In genomic region chr12:12582895-12583303, GRCh38 we compare ENCODE assay signal across 8 cellular contexts. TPM values are rescaled to one million over a fixed set of nuclear protein-coding genes. Genes with fewer than 3 reads are reported as not detected.
A peak's percentile ranks its signal among the peaks of the same experiment; 100 is the strongest.
DNase-seq lines count a peak whose midpoint lies in the region; ATAC-seq, FAIRE-seq and TF ChIP-seq lines count a peak whose summit lies in the region.

No MANE protein-coding gene starts in this region.

- peak; percentile 95 for ATAC-seq in GM21447 (IDR thresholded peaks at IDR 0.05; ENCODE audit: unreplicated experiment)

- peaks cover 2 to 5% (median 2%) of the 10 kb centered on the region in 3 donors for H3K27me3 Mint-ChIP-seq in CD14-positive monocyte (ENCODE audit: low read depth in 3 of 3)

- intact Hi-C loops in CD14-positive monocyte (cut with micrococcal nuclease): loop anchor here in 1 of 2 donors (10.0 kb wide), 1 partner anchor 52 kb away; no protein-coding TSS in a partner anchor

- no peak overlapping the region for H3K4me3 ChIP-seq in HL-60 (replicated peaks; ENCODE audit: insufficient read depth, low read length)

- H3K27ac ChIP-seq in HL-60 (replicated peaks): peak overlapping the region; percentile 41
- H3K27ac ChIP-seq in epithelial cell of prostate: peak overlapping the region; percentile 73

- no peak overlapping the region for H3K27ac Mint-ChIP-seq in CD14-positive monocyte

- FAIRE-seq in urothelium cell line (lab: Jason Lieb, UNC): no peak

- H3K36me3 Mint-ChIP-seq in CD14-positive monocyte: no peaks in the 10 kb centered on the region

- no peak overlapping the region for H3K4me3 Mint-ChIP-seq in CD14-positive monocyte

- peak; percentile 78 for DNase-seq in GM10266 (ENCODE audit: extremely low spot score)
- peak in 1 of 2 experiments; percentile 73 for DNase-seq in HL-60 (ENCODE audit: low read depth in 1 of 2, low spot score in 1 of 2)
- DNase-seq in epithelial cell of prostate (ENCODE audit: low read depth, low spot score): peak; percentile 84
- no peak for DNase-seq in COLO829 (ENCODE audit: low spot score)
- DNase-seq in 8988T: no peak
- no peak for DNase-seq in CD14-positive monocyte (ENCODE audit: low spot score)
- no peak for DNase-seq in urothelium cell line (ENCODE audit: low spot score)

- H3K4me1 Mint-ChIP-seq in CD14-positive monocyte: peaks cover 12% of the 10 kb centered on the region

- no peak for TF ChIP-seq CTCF in GM10266 (IDR thresholded peaks at IDR 0.05; ENCODE audit: control insufficient read depth, insufficient read depth, low read depth, missing control alignments)
- TF ChIP-seq CTCF in HL-60 (IDR thresholded peaks at IDR 0.05; ENCODE audit: insufficient read depth, low read length): no peak
- no peak for TF ChIP-seq CTCF in CD14-positive monocyte (IDR thresholded peaks at IDR 0.05)

- no peaks in the 10 kb centered on the region for H3K27me3 ChIP-seq in HL-60 (ENCODE audit: insufficient read depth, poor library complexity, severe bottlenecking)

- H3K9me3 Mint-ChIP-seq in CD14-positive monocyte: peaks cover 0 to 2% (median 0%) of the 10 kb centered on the region in 7 donors

RNA-seq across cellular contexts. Expression of gene DUSP16, which starts 20.2 kb away (rescaled TPM):
- under 1 TPM; 0.04 to 0.46 TPM for polyA plus RNA-seq in CD14-positive monocyte

RNA-seq across cellular contexts. Expression of gene CREBL2, which starts 28.8 kb away (rescaled TPM):
- polyA plus RNA-seq in CD14-positive monocyte: 10 to 100 TPM; 38.2 to 45.9 TPM

Comparison
In these comparisons a context has a peak if more than half of its experiments do, and no peak if none do; other contexts are left out.
1. DNase-seq: peak in GM10266 (single experiment) and epithelial cell of prostate (single experiment); none in COLO829 (single experiment), 8988T (single experiment), CD14-positive monocyte (single experiment) and urothelium cell line (single experiment).